1 cellular context compared by ENCODE assay signal in the genomic region with DNA sequence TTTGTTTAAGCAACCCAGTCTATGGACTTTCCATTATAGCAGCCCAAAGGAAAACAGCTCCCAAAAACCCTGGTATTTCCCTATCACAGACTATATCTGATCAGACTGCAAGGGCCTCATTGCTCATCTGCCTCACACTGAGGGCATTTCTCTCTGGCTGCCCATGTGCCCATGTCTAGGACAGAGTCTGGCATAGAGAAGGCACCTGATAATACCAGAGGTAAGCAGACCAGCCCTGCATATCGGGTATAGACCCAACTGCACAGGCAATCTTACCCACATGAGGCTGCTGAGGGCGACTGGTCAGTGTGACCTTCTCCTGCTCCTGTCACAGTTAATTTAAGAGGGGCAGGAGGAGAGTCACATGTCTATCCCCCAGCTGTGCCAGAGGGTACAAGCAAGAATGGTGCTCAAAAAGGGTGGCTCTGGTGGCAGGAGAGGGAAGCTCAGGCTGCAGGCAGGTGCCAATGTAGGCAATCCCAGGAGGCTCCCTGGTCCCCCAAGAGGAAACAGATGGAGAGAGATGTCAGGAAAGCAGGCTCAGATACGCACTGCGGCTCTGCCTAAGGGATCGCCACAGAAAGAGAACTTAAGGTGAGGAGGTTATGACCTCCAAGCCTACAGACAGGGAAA.
TF ChIP-seq lines count a peak whose summit lies in the region.

No MANE protein-coding gene starts in this region.

TF ChIP-seq in H1, 55 proteins besides CTCF, POLR2A, EP300 and RAD21:
- no peak for TF ChIP-seq SP1 (IDR thresholded peaks at IDR 0.05; ENCODE audit: low read depth, low read length)
- TF ChIP-seq SUZ12 (IDR thresholded peaks at IDR 0.05; ENCODE audit: low read length): no peak
- TF ChIP-seq TEAD4 (IDR thresholded peaks at IDR 0.05; ENCODE audit: low read depth, low read length): no peak
- TF ChIP-seq NANOG (IDR thresholded peaks at IDR 0.05; ENCODE audit: insufficient read depth, low read depth, low read length, poor library complexity, severe bottlenecking): no peak
- TF ChIP-seq BACH1 (IDR thresholded peaks at IDR 0.05; ENCODE audit: low read length): no peak
- TF ChIP-seq SP4 (IDR thresholded peaks at IDR 0.05; ENCODE audit: low read length): no peak
- no peak for TF ChIP-seq EGR1 (IDR thresholded peaks at IDR 0.05; ENCODE audit: borderline replicate concordance, low read depth, low read length)
- TF ChIP-seq RFX5 (IDR thresholded peaks at IDR 0.05; ENCODE audit: borderline replicate concordance, low read depth, low read length): no peak
- no peak for TF ChIP-seq SRF (IDR thresholded peaks at IDR 0.05; ENCODE audit: low read depth, low read length)
- TF ChIP-seq TAF7 (optimal IDR thresholded peaks at IDR 0.05; ENCODE audit: borderline replicate concordance, low read depth, low read length): no peak
